In genomic region chr6:106283476-106283875, GRCh38 we compare ENCODE assay signal across 23 cellular contexts.
"Had no signal": no experiment of that assay in that cellular context is flagged by ENCODE, and none has a peak within 500 bp of the region (broad histone marks: within the 10 kb centered on the region; RNA-seq: fewer than 3 reads in every experiment).

No MANE protein-coding gene starts in this region.

- H3K27me3 Mint-ChIP-seq: dendritic cell treated with granulocyte-macrophage colony-stimulating factor and Interleukin-4, amounts not matched to agents 40 ng/mL and 50 ng/mL, for 4 days; effector memory CD8-positive, alpha-beta T cell had no signal

- H3K27me3 ChIP-seq: colonic mucosa, dorsolateral prefrontal cortex, esophagus muscularis mucosa, esophagus squamous epithelium, foreskin keratinocyte, gastrocnemius medialis, gastroesophageal sphincter had no signal

- H3K4me3 Mint-ChIP-seq: dendritic cell treated with granulocyte-macrophage colony-stimulating factor and Interleukin-4, amounts not matched to agents 40 ng/mL and 50 ng/mL, for 4 days; effector memory CD8-positive, alpha-beta T cell; endodermal cell had no signal

- DNase-seq: cerebellar nuclear complex; colonic mucosa; cortex of kidney; dermis blood vessel endothelial cell; dorsolateral prefrontal cortex; effector CD4-positive, alpha-beta T cell; effector CD8-positive, alpha-beta T cell; effector memory CD4-positive, alpha-beta T cell; effector memory CD8-positive, alpha-beta T cell; endodermal cell; erythroblast; esophagus squamous epithelium; foreskin fibroblast; foreskin keratinocyte; foreskin melanocyte; gastrocnemius medialis; glutamatergic neuron had no signal

- H3K9me3 ChIP-seq: colonic mucosa, esophagus muscularis mucosa, esophagus squamous epithelium, gastrocnemius medialis, gastroesophageal sphincter had no signal

- ATAC-seq: effector memory CD8-positive, alpha-beta T cell; esophagus mucosa; foreskin keratinocyte; gastrocnemius medialis; gastroesophageal sphincter had no signal

- H3K9me3 Mint-ChIP-seq: dendritic cell treated with granulocyte-macrophage colony-stimulating factor and Interleukin-4, amounts not matched to agents 40 ng/mL and 50 ng/mL, for 4 days; effector memory CD8-positive, alpha-beta T cell; endodermal cell had no signal

- H3K27ac ChIP-seq: colonic mucosa, coronary artery, dorsolateral prefrontal cortex, epithelial cell of prostate, esophagus muscularis mucosa, esophagus squamous epithelium, foreskin keratinocyte, gastrocnemius medialis, gastroesophageal sphincter had no signal

- H3K4me1 ChIP-seq: colonic mucosa had no signal

- H3K27ac Mint-ChIP-seq: dendritic cell treated with granulocyte-macrophage colony-stimulating factor and Interleukin-4, amounts not matched to agents 40 ng/mL and 50 ng/mL, for 4 days; endodermal cell had no signal

- H3K4me3 ChIP-seq: colonic mucosa, coronary artery, dorsolateral prefrontal cortex, esophagus muscularis mucosa, esophagus squamous epithelium, gastrocnemius medialis, gastroesophageal sphincter had no signal

- H3K36me3 ChIP-seq: colonic mucosa had no signal
